In the genomic region with DNA sequence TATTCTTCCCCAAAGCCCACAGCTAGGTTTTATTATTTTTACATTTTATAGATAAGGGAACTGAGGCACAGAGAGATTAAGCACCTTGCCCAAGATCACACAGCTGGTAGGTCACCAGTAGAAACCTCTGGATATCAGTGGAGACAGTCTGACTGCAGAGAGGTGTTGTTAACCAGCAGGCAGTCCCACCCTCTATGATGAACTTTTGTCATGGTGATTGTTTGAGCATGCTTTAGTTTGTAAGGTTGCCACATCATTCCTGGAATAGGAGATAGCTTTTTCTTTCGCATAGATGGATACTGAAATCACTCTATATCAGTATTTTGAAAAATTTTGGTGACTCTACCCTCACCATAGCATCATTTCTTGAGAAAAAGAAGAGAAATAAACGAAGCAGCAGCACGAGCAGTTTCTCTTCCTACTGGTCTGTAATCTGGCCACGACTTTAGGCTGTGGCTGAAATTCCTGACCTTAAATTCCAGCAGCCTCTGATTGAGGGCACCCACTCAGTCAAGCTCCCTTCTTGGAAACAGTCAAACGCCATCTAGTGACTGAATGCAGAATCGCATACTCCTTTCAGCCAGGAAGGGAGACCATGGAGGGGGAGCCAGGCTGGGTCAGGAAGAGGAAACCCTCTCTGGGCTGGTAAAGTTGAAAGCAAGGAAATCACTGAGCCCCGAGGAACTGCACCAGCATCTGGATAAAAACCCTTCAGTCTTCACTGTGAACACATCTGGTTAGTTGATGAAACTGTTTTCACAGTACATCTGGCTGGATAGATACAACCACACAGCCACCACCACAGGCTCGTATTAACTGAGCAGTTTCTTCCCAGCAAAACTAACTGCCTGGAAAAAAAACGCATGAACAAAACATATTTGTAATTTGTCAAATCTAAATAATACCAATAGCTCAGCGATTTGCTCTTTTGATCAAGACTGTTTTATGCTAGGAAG, we compare ENCODE assay signal across 8 cellular contexts.
DNase-seq lines count a peak whose midpoint lies in the region; ATAC-seq, FAIRE-seq and TF ChIP-seq lines count a peak whose summit lies in the region.

No MANE protein-coding gene starts in this region.

- H3K4me2 ChIP-seq in A549, result no peak overlapping the region

- TF ChIP-seq POLR2A in A549 (IDR thresholded peaks at IDR 0.05; ENCODE audit: low read length) (no peak), GM12892 (IDR thresholded peaks at IDR 0.05; ENCODE audit: low read depth, low read length) (no peak)

- peaks cover 3% of the 10 kb centered on the region for H3K4me1 Mint-ChIP-seq in activated CD4-positive, alpha-beta T cell treated with anti-CD3 and anti-CD28 coated beads, Interleukin-2, amount 10 ng/mL, durations not matched to agents 7 days and 5 days

- H3K27ac Mint-ChIP-seq in activated CD4-positive, alpha-beta T cell treated with anti-CD3 and anti-CD28 coated beads, Interleukin-2, amount 10 ng/mL, durations not matched to agents 7 days and 5 days, result no peak overlapping the region

- 2% methylated on average over 10 of the region's 10 CpGs for WGBS in A549 (ENCODE audit: missing lambda C conversion rate)

- peaks cover under 1% of the 10 kb centered on the region for H3K9me3 Mint-ChIP-seq in activated CD4-positive, alpha-beta T cell treated with anti-CD3 and anti-CD28 coated beads, Interleukin-2, amount 10 ng/mL, durations not matched to agents 7 days and 5 days

- no peak overlapping the region for H3K27ac ChIP-seq in A549

- FAIRE-seq in A549 (lab: Jason Lieb, UNC), result peak; percentile 32
- peak; percentile 96 for FAIRE-seq in GM12892 (lab: Jason Lieb, UNC)

- H3K4me1 ChIP-seq in A549, result no peaks in the 10 kb centered on the region

- H3K36me3 Mint-ChIP-seq in activated CD4-positive, alpha-beta T cell treated with anti-CD3 and anti-CD28 coated beads, Interleukin-2, amount 10 ng/mL, durations not matched to agents 7 days and 5 days (ENCODE audit: low read depth), result no peaks in the 10 kb centered on the region

- peaks cover 15% of the 10 kb centered on the region for H3K27me3 Mint-ChIP-seq in activated CD4-positive, alpha-beta T cell treated with anti-CD3 and anti-CD28 coated beads, Interleukin-2, amount 10 ng/mL, durations not matched to agents 7 days and 5 days

- ATAC-seq in A549 (peak; percentile 34 to 81; a peak in 3 of 6 replicates), GM19397 (IDR thresholded peaks at IDR 0.05; ENCODE audit: unreplicated experiment) (no peak)

- POLR2A ChIA-PET in A549 (lab: Yijun Ruan, JAX), result no interaction called here
- POLR2A ChIA-PET in activated CD4-positive, alpha-beta T cell treated with anti-CD3 and anti-CD28 coated beads, Interleukin-2, amount 10 ng/mL, durations not matched to agents 7 days and 5 days (lab: Charles Lee), result no interaction called here

- TF ChIP-seq CTCF in A549 (IDR thresholded peaks at IDR 0.05), result peak; percentile 43; the same call in 2 of the 3 replicates

- DNase-seq in A549 (ENCODE audit: low read depth in 1 of 2, low spot score in 1 of 2) (peak; percentile 32 to 50), GM12892 (ENCODE audit: insufficient read length) (peak; percentile 29), NCI-H2227 (lab: John Stamatoyannopoulos, UW; ENCODE audit: unreplicated experiment) (peak; percentile 81), medulla oblongata (ENCODE audit: extremely low spot score) (peak; percentile 86)
- DNase-seq in activated CD4-positive, alpha-beta T cell treated with anti-CD3 and anti-CD28 coated beads, Interleukin-2, amount 10 ng/mL, durations not matched to agents 7 days and 5 days, result peak; percentile 73
- DNase-seq in effector CD4-positive, alpha-beta T cell, result peak; percentile 47
- peak; percentile 5 to 23 for DNase-seq in stimulated activated CD8-positive, alpha-beta memory T cell treated with anti-CD3 and anti-CD28 coated beads, Interleukin-4, amount 100 ng/mL, for 4 hours (ENCODE audit: low read depth in 2 of 2, low spot score in 1 of 2)

- TF ChIP-seq RAD21 in A549 (conservative IDR thresholded peaks at IDR 0.05 in 1 of 2, IDR thresholded peaks at IDR 0.05 in 1 of 2), result 0 out of 5 replicates have a peak, but pooled peaks of 1 of the 2 experiments have one; percentile 19

- CTCF ChIA-PET in A549 (lab: Yijun Ruan, JAX), result interaction anchor here (1.0 to 1.4 kb wide), 4 partner anchors 13 to 100 kb away, joined by 3 to 5 read pairs (median 4); no protein-coding TSS in a partner anchor
- CTCF ChIA-PET in activated CD4-positive, alpha-beta T cell treated with anti-CD3 and anti-CD28 coated beads, Interleukin-2, amount 10 ng/mL, durations not matched to agents 7 days and 5 days (lab: Charles Lee), result interaction anchor here (0.6 to 3.6 kb wide), 15 partner anchors 8 to 716 kb away, joined by 3 to 14 read pairs (median 3); no protein-coding TSS in a partner anchor

- H3K9me3 ChIP-seq in A549, result no peaks in the 10 kb centered on the region

- no peak overlapping the region for H3K4me3 Mint-ChIP-seq in activated CD4-positive, alpha-beta T cell treated with anti-CD3 and anti-CD28 coated beads, Interleukin-2, amount 10 ng/mL, durations not matched to agents 7 days and 5 days

- no peak overlapping the region for H3K4me3 ChIP-seq in A549

- TF ChIP-seq EP300 in A549 (IDR thresholded peaks at IDR 0.05), result no peak

TF ChIP-seq in A549, 52 proteins besides CTCF, POLR2A, EP300 and RAD21:
- TF ChIP-seq CBX8 (IDR thresholded peaks at IDR 0.05) (no peak), SMC3 (IDR thresholded peaks at IDR 0.05) (peak; percentile 20; the same call in 1 of the 3 replicates)
- TF ChIP-seq, protein P1, sequence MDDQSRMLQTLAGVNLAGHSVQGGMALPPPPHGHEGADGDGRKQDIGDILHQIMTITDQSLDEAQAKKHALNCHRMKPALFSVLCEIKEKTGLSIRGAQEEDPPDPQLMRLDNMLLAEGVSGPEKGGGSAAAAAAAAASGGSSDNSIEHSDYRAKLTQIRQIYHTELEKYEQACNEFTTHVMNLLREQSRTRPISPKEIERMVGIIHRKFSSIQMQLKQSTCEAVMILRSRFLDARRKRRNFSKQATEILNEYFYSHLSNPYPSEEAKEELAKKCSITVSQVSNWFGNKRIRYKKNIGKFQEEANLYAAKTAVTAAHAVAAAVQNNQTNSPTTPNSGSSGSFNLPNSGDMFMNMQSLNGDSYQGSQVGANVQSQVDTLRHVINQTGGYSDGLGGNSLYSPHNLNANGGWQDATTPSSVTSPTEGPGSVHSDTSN (IDR thresholded peaks at IDR 0.05), result no peak
TF ChIP-seq in A549: peak in this region for 1.

Comparison
In these comparisons a context has a peak if more than half of its experiments do, and no peak if none do; other contexts are left out.
1. DNase-seq: peak in every context shown above with its lines; median percentile 86 in medulla oblongata; 81 in NCI-H2227; 73 in activated CD4-positive, alpha-beta T cell treated with anti-CD3 and anti-CD28 coated beads, Interleukin-2, amount 10 ng/mL, durations not matched to agents 7 days and 5 days; 47 in effector CD4-positive, alpha-beta T cell; 41 in A549; 29 in GM12892; 14 in stimulated activated CD8-positive, alpha-beta memory T cell treated with anti-CD3 and anti-CD28 coated beads, Interleukin-4, amount 100 ng/mL, for 4 hours.